Comparison of ENCODE assay signal across 12 cellular contexts in genomic region chr2:204023088-204023487, GRCh38.
DNase-seq lines count a peak whose midpoint lies in the region; ATAC-seq, FAIRE-seq and TF ChIP-seq lines count a peak whose summit lies in the region.
"Had no signal": no experiment of that assay in that cellular context is flagged by ENCODE, and none has a peak within 500 bp of the region (broad histone marks: within the 10 kb centered on the region; RNA-seq: fewer than 3 reads in every experiment).

No MANE protein-coding gene starts in this region.

- no peak for ATAC-seq in activated T-helper 17 cell treated with anti-CD3 and anti-CD28 coated beads, Interleukin-2, amount 50 U/mL, for 72 hours (replicated peaks)
- no peak for ATAC-seq in stimulated activated naive CD8-positive, alpha-beta T cell treated with anti-CD3 and anti-CD28 coated beads, Interleukin-15, amount 100 ng/mL, for 72 hours

- H3K36me3 Mint-ChIP-seq in activated T-helper 17 cell treated with anti-CD3 and anti-CD28 coated beads, Interleukin-2, amount 50 U/mL, for 72 hours (ENCODE audit: low read depth), result peaks cover 6% of the 10 kb centered on the region

- no peak overlapping the region for H3K4me2 ChIP-seq in hepatocyte

- no peaks in the 10 kb centered on the region for H4K20me1 ChIP-seq in hepatocyte (ENCODE audit: insufficient read depth, poor library complexity, severe bottlenecking)

- H3K9me3 Mint-ChIP-seq in activated T-helper 17 cell treated with anti-CD3 and anti-CD28 coated beads, Interleukin-2, amount 50 U/mL, for 72 hours, result no peaks in the 10 kb centered on the region
- peaks cover 1 to 7% of the 10 kb centered on the region in 2 donors for H3K9me3 Mint-ChIP-seq in stimulated activated naive CD8-positive, alpha-beta T cell treated with anti-CD3 and anti-CD28 coated beads, Interleukin-15, amount 100 ng/mL, for 72 hours

- peak overlapping the region; percentile 42 for H3K27ac Mint-ChIP-seq in activated T-helper 17 cell treated with anti-CD3 and anti-CD28 coated beads, Interleukin-2, amount 50 U/mL, for 72 hours
- H3K27ac Mint-ChIP-seq in stimulated activated naive CD8-positive, alpha-beta T cell treated with anti-CD3 and anti-CD28 coated beads, Interleukin-15, amount 100 ng/mL, for 72 hours, result peak overlapping the region; percentile 35 to 73

- no peak for TF ChIP-seq CTCF in hepatocyte (IDR thresholded peaks at IDR 0.05; ENCODE audit: poor library complexity)

- no peak overlapping the region for H3K27ac ChIP-seq in hepatocyte

- no peaks in the 10 kb centered on the region for H3K9me3 ChIP-seq in hepatocyte (ENCODE audit: low read depth)

- H3K4me3 Mint-ChIP-seq in activated T-helper 17 cell treated with anti-CD3 and anti-CD28 coated beads, Interleukin-2, amount 50 U/mL, for 72 hours, result peak overlapping the region; percentile 38
- H3K4me3 Mint-ChIP-seq in stimulated activated naive CD8-positive, alpha-beta T cell treated with anti-CD3 and anti-CD28 coated beads, Interleukin-15, amount 100 ng/mL, for 72 hours, result peak overlapping the region in 1 of 2 donors; percentile 5

- H3K27me3 ChIP-seq in hepatocyte, result no peaks in the 10 kb centered on the region

- FAIRE-seq in GM19239 (lab: Jason Lieb, UNC), result peak; percentile 4

- H3K27me3 Mint-ChIP-seq in activated T-helper 17 cell treated with anti-CD3 and anti-CD28 coated beads, Interleukin-2, amount 50 U/mL, for 72 hours, result no peaks in the 10 kb centered on the region
- H3K27me3 Mint-ChIP-seq in stimulated activated naive CD8-positive, alpha-beta T cell treated with anti-CD3 and anti-CD28 coated beads, Interleukin-15, amount 100 ng/mL, for 72 hours, result peaks cover 7% of the 10 kb centered on the region

- peaks cover 33% of the 10 kb centered on the region for H3K4me1 Mint-ChIP-seq in activated T-helper 17 cell treated with anti-CD3 and anti-CD28 coated beads, Interleukin-2, amount 50 U/mL, for 72 hours
- peaks cover 74% of the 10 kb centered on the region for H3K4me1 Mint-ChIP-seq in stimulated activated naive CD8-positive, alpha-beta T cell treated with anti-CD3 and anti-CD28 coated beads, Interleukin-15, amount 100 ng/mL, for 72 hours

- peaks cover 6% of the 10 kb centered on the region for H3K4me1 ChIP-seq in hepatocyte (ENCODE audit: insufficient read depth)

- DNase-seq in activated effector memory CD4-positive, alpha-beta T cell treated with anti-CD3 and anti-CD28 coated beads, Interleukin-2, amount 50 U/mL, for 16 hours, result peak; percentile 64
- no peak for DNase-seq in activated effector memory CD4-positive, alpha-beta T cell treated with Interleukin-2 at 50 U/mL for 16 hours
- no peak for DNase-seq in GM19239 (ENCODE audit: insufficient read length, low spot score)
- no peak for DNase-seq in stimulated activated naive CD8-positive, alpha-beta T cell treated with anti-CD3 and anti-CD28 coated beads, Interleukin-15, amount 100 ng/mL, for 72 hours
- no peak for DNase-seq in hepatocyte (ENCODE audit: low spot score)
- DNase-seq in HuH-7 (ENCODE audit: low spot score), result no peak
- DNase-seq: GF-D8, MV-4-11, NCI-H1436, NCI-H2081, NCI-H510A treated with DMSO at 0.1 percent for 48 hours had no signal

- 70% methylated on average over 1 of the region's 1 CpG for WGBS in hepatocyte (ENCODE audit: low lambda C conversion rate, missing lambda C conversion rate)

- H3K79me2 ChIP-seq in hepatocyte, result no peaks in the 10 kb centered on the region

- H3K4me3 ChIP-seq in hepatocyte, result no peak overlapping the region

- H3K9me2 ChIP-seq in hepatocyte (replicated peaks; ENCODE audit: insufficient read depth), result no peaks in the 10 kb centered on the region

- H3K36me3 ChIP-seq in hepatocyte (replicated peaks; ENCODE audit: insufficient read depth, low read depth), result no peaks in the 10 kb centered on the region

- no peak overlapping the region for H2AFZ ChIP-seq in hepatocyte
